ENCODE assay signal across 10 cellular contexts in genomic region chr13:45660458-45660857, GRCh38. TPM values are rescaled to one million over a fixed set of nuclear protein-coding genes. Genes with fewer than 3 reads are reported as not detected.
"Had no signal": no experiment of that assay in that cellular context is flagged by ENCODE, and none has a peak within 500 bp of the region (broad histone marks: within the 10 kb centered on the region; RNA-seq: fewer than 3 reads in every experiment).

No MANE protein-coding gene starts in this region.

RNA-seq across cellular contexts. Expression of gene CBY2, which starts 41.7 kb away (rescaled TPM):
- total RNA-seq: activated CD4-positive, alpha-beta memory T cell treated with anti-CD3 and anti-CD28 coated beads, Interleukin-2, amount 10 ng/mL, durations not matched to agents 7 days and 5 days; cardiac septum; IMR-90; MCF 10A; Peyer's patch; Right ventricle myocardium superior; SJCRH30; T-helper 1 cell treated with Interleukin-12 subunit alpha and Interleukin-12 subunit beta and Interleukin-4 antibody, amounts not matched to agents 30 ng/mL and 1 ng/mL, for 36 hours had no signal
- polyA plus RNA-seq: adipose tissue, IMR-90, SK-N-SH had no signal

RNA-seq across cellular contexts. Expression of gene ERICH6B, which starts 44.9 kb away (rescaled TPM):
- total RNA-seq: activated CD4-positive, alpha-beta memory T cell treated with anti-CD3 and anti-CD28 coated beads, Interleukin-2, amount 10 ng/mL, durations not matched to agents 7 days and 5 days; cardiac septum; IMR-90; MCF 10A; Peyer's patch; Right ventricle myocardium superior; SJCRH30; T-helper 1 cell treated with Interleukin-12 subunit alpha and Interleukin-12 subunit beta and Interleukin-4 antibody, amounts not matched to agents 30 ng/mL and 1 ng/mL, for 36 hours had no signal
- polyA plus RNA-seq: adipose tissue, IMR-90, SK-N-SH had no signal
